ENCODE assay signal across 9 cellular contexts in the genomic region with DNA sequence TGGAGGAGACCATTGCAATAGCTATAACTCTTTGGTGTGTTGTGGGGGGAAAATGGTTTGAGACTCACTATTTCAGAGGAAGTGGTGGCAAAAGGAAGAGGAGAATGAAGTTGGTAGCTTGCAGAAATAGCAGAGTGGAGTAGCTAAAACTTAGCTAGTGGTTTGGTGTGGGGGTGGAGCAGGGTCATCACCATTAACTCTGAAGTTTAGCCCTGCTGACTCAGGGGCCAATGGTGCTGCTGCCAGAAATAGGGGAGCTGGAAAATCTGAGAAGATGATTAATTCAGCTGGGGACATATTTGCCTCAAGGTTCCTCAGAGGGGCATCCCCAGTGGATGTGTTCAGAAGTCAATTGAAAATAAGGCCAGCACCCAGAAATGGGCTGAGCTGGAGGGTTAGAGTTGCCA.
DNase-seq lines count a peak whose midpoint lies in the region; ATAC-seq lines count a peak whose summit lies in the region.
"Had no signal": no experiment of that assay in that cellular context is flagged by ENCODE, and none has a peak within 500 bp of the region (broad histone marks: within the 10 kb centered on the region; RNA-seq: fewer than 3 reads in every experiment).

No MANE protein-coding gene starts in this region.

- DNase-seq in GDM1 (lab: John Stamatoyannopoulos, UW) (peak; percentile 64), RKO (ENCODE audit: low spot score) (peak; percentile 12), middle frontal gyrus (ENCODE audit: extremely low spot score, low spot score) (no peak), hippocampal formation (lab: John Stamatoyannopoulos, UW) (no peak)
- DNase-seq in activated naive CD4-positive, alpha-beta T cell treated with anti-CD3 and anti-CD28 coated beads, Interleukin-2, amount 50 U/mL, for 72 hours (ENCODE audit: low spot score in 2 of 2) = peak; percentile 53 to 83
- peak; percentile 52 to 71 (median 67) for DNase-seq in stimulated activated CD4-positive, alpha-beta T cell treated with anti-CD3 and anti-CD28 coated beads, Interleukin-12 subunit alpha, Interleukin-12 subunit beta, amount 100 ng/mL, for 48 hours (ENCODE audit: low read depth in 2 of 3, low spot score in 1 of 3)
- DNase-seq: heart right ventricle had no signal

- ATAC-seq in activated naive CD4-positive, alpha-beta T cell treated with anti-CD3 and anti-CD28 coated beads, Interleukin-2, amount 50 U/mL, for 72 hours = peak; percentile 36 to 60
- ATAC-seq in GM18517 (IDR thresholded peaks at IDR 0.05; ENCODE audit: unreplicated experiment) (no peak), HG02678 (IDR thresholded peaks at IDR 0.05; ENCODE audit: unreplicated experiment) (no peak)

- peak overlapping the region; percentile 89 to 92 for H3K27ac Mint-ChIP-seq in activated naive CD4-positive, alpha-beta T cell treated with anti-CD3 and anti-CD28 coated beads, Interleukin-2, amount 50 U/mL, for 72 hours

- peaks cover 4 to 11% of the 10 kb centered on the region in 2 donors for H3K36me3 Mint-ChIP-seq in activated naive CD4-positive, alpha-beta T cell treated with anti-CD3 and anti-CD28 coated beads, Interleukin-2, amount 50 U/mL, for 72 hours

- H3K9me3 Mint-ChIP-seq in activated naive CD4-positive, alpha-beta T cell treated with anti-CD3 and anti-CD28 coated beads, Interleukin-2, amount 50 U/mL, for 72 hours = no peaks in the 10 kb centered on the region

Comparison
In these comparisons a context has a peak if more than half of its experiments do, and no peak if none do; other contexts are left out.
1. DNase-seq: peak in GDM1 (single experiment), RKO (single experiment), activated naive CD4-positive, alpha-beta T cell treated with anti-CD3 and anti-CD28 coated beads, Interleukin-2, amount 50 U/mL, for 72 hours (2 of 2) and stimulated activated CD4-positive, alpha-beta T cell treated with anti-CD3 and anti-CD28 coated beads, Interleukin-12 subunit alpha, Interleukin-12 subunit beta, amount 100 ng/mL, for 48 hours (3 of 3); none in middle frontal gyrus (single experiment) and hippocampal formation (0 of 2).
2. ATAC-seq: peak in activated naive CD4-positive, alpha-beta T cell treated with anti-CD3 and anti-CD28 coated beads, Interleukin-2, amount 50 U/mL, for 72 hours (2 of 2); none in GM18517 (single experiment) and HG02678 (single experiment).